16 cellular contexts compared by ENCODE assay signal in genomic region chr14:95261616-95262510, GRCh38. TPM values are rescaled to one million over a fixed set of nuclear protein-coding genes. Genes with fewer than 3 reads are reported as not detected.
A peak's percentile ranks its signal among the peaks of the same experiment; 100 is the strongest.
DNase-seq lines count a peak whose midpoint lies in the region; ATAC-seq and TF ChIP-seq lines count a peak whose summit lies in the region.
"Had no signal": no experiment of that assay in that cellular context is flagged by ENCODE, and none has a peak within 500 bp of the region (broad histone marks: within the 10 kb centered on the region; RNA-seq: fewer than 3 reads in every experiment).

No MANE protein-coding gene starts in this region.

- no peaks in the 10 kb centered on the region for H3K36me3 ChIP-seq in upper lobe of left lung

- H3K27ac ChIP-seq in foreskin keratinocyte (peak overlapping the region; percentile 68), upper lobe of left lung (peak overlapping the region in 3 of 4 donors; percentile 24 to 36 (median 31))

- H3K27me3 ChIP-seq in foreskin keratinocyte: no peaks in the 10 kb centered on the region
- no peaks in the 10 kb centered on the region for H3K27me3 ChIP-seq in upper lobe of left lung

- ATAC-seq in foreskin keratinocyte: no peak
- ATAC-seq in upper lobe of left lung (ENCODE audit: low FRiP score in 2 of 2): no peak
- no peak for ATAC-seq in activated T-helper 17 cell treated with anti-CD3 and anti-CD28 coated beads, Interleukin-2, amount 50 U/mL, for 72 hours (replicated peaks)
- ATAC-seq in GM21360 (IDR thresholded peaks at IDR 0.05; ENCODE audit: unreplicated experiment): no peak
- ATAC-seq: T-helper 17 cell had no signal

- no peak overlapping the region for H3K4me3 Mint-ChIP-seq in mesothelial cell of epicardium
- no peak overlapping the region for H3K4me3 Mint-ChIP-seq in activated T-helper 17 cell treated with anti-CD3 and anti-CD28 coated beads, Interleukin-2, amount 50 U/mL, for 72 hours
- H3K4me3 Mint-ChIP-seq: activated CD4-positive, alpha-beta T cell treated with anti-CD3 and anti-CD28 coated beads for 36 hours; activated T-cell treated with anti-CD3 and anti-CD28 coated beads, Interleukin-2, amount 50 U/mL, for 4 hours; CD4-positive, CD25-positive, alpha-beta regulatory T cell; memory B cell; T-helper 17 cell had no signal

- H3K9me3 ChIP-seq in upper lobe of left lung: no peaks in the 10 kb centered on the region

- H3K36me3 Mint-ChIP-seq in mesothelial cell of epicardium: peaks cover 3% of the 10 kb centered on the region
- H3K36me3 Mint-ChIP-seq in activated T-helper 17 cell treated with anti-CD3 and anti-CD28 coated beads, Interleukin-2, amount 50 U/mL, for 72 hours (ENCODE audit: low read depth): no peaks in the 10 kb centered on the region
- H3K36me3 Mint-ChIP-seq: CD4-positive, CD25-positive, alpha-beta regulatory T cell; memory B cell had no signal

- 66 to 80% methylated on average over 11 to 16 of the region's 16 CpGs for WGBS in upper lobe of left lung, 2 donors

- peaks cover 28% of the 10 kb centered on the region for H3K4me1 Mint-ChIP-seq in mesothelial cell of epicardium
- H3K4me1 Mint-ChIP-seq in activated T-helper 17 cell treated with anti-CD3 and anti-CD28 coated beads, Interleukin-2, amount 50 U/mL, for 72 hours: peaks cover 15% of the 10 kb centered on the region

- TF ChIP-seq POLR2A in upper lobe of left lung (IDR thresholded peaks at IDR 0.05): no peak

- H3K27ac Mint-ChIP-seq in mesothelial cell of epicardium: peak overlapping the region; percentile 48
- H3K27ac Mint-ChIP-seq in activated T-helper 17 cell treated with anti-CD3 and anti-CD28 coated beads, Interleukin-2, amount 50 U/mL, for 72 hours: no peak overlapping the region
- H3K27ac Mint-ChIP-seq: CD4-positive, CD25-positive, alpha-beta regulatory T cell; memory B cell; T-helper 17 cell had no signal

- peak; percentile 46 for DNase-seq in activated CD8-positive, alpha-beta memory T cell treated with anti-CD3 and anti-CD28 coated beads, Interleukin-2, amount 50 U/mL, for 48 hours
- DNase-seq in activated CD8-positive, alpha-beta memory T cell treated with anti-CD3 and anti-CD28 coated beads, Interleukin-2, amount 50 U/mL, for 4 hours: no peak
- DNase-seq in foreskin keratinocyte (no peak), mesothelial cell of epicardium (ENCODE audit: low spot score in 2 of 2, unreplicated experiment in 2 of 2) (no peak), upper lobe of left lung (peak in 1 of 2 donors; percentile 67), NCI-H526 (lab: John Stamatoyannopoulos, UW) (no peak)
- DNase-seq: activated T-cell treated with anti-CD3 and anti-CD28 coated beads, Interleukin-2, amount 50 U/mL, for 4 hours; CD4-positive, CD25-positive, alpha-beta regulatory T cell; cortex of kidney; NCI-H748 treated with DMSO at 0.1 percent for 48 hours; T-helper 17 cell had no signal

- peaks cover 16% of the 10 kb centered on the region for H3K4me1 ChIP-seq in foreskin keratinocyte
- H3K4me1 ChIP-seq in upper lobe of left lung: peaks cover 10 to 15% (median 11%) of the 10 kb centered on the region in 4 donors

- TF ChIP-seq CTCF in foreskin keratinocyte (conservative IDR thresholded peaks at IDR 0.05) (no peak), mesothelial cell of epicardium (IDR thresholded peaks at IDR 0.05; ENCODE audit: unreplicated experiment) (no peak), upper lobe of left lung (IDR thresholded peaks at IDR 0.05) (no peak)

- no peak for TF ChIP-seq EP300 in upper lobe of left lung (IDR thresholded peaks at IDR 0.05)

- H3K27me3 Mint-ChIP-seq in mesothelial cell of epicardium (ENCODE audit: low read depth): no peaks in the 10 kb centered on the region
- H3K27me3 Mint-ChIP-seq in activated T-helper 17 cell treated with anti-CD3 and anti-CD28 coated beads, Interleukin-2, amount 50 U/mL, for 72 hours: no peaks in the 10 kb centered on the region
- H3K27me3 Mint-ChIP-seq: activated CD4-positive, alpha-beta T cell treated with anti-CD3 and anti-CD28 coated beads for 36 hours; memory B cell; T-helper 17 cell had no signal

- no peak overlapping the region for H3K4me3 ChIP-seq in upper lobe of left lung

- H3K9me3 Mint-ChIP-seq in mesothelial cell of epicardium: peaks cover 4% of the 10 kb centered on the region
- H3K9me3 Mint-ChIP-seq in activated T-helper 17 cell treated with anti-CD3 and anti-CD28 coated beads, Interleukin-2, amount 50 U/mL, for 72 hours: no peaks in the 10 kb centered on the region
- H3K9me3 Mint-ChIP-seq: activated T-cell treated with anti-CD3 and anti-CD28 coated beads, Interleukin-2, amount 50 U/mL, for 4 hours; memory B cell; stimulated activated naive CD8-positive, alpha-beta T cell treated with anti-CD3 and anti-CD28 coated beads, Interleukin-15, Interleukin-2, amounts not matched to agents 100 ng/mL and 50 ng/mL, for 24 hours had no signal

RNA-seq across cellular contexts. Expression of gene CLMN, which starts 57.8 kb away (rescaled TPM):
- total RNA-seq in foreskin keratinocyte (4.7 and 5.7 TPM in 2 replicates), mesothelial cell of epicardium (114 to 120 TPM (median 117 TPM) in 3 replicates), upper lobe of left lung (10 to 100 TPM in 5 of 6 donors, 1 to 10 TPM in 1; 9.7 to 35.5 (median 18.8) TPM)
- 1.9 and 3.2 TPM in 2 replicates for polyA plus RNA-seq in foreskin keratinocyte
- 1 to 10 TPM in 1 of 2 donors, under 1 TPM in 1; 0.95 to 5.3 TPM for total RNA-seq in activated T-helper 17 cell treated with anti-CD3 and anti-CD28 coated beads, Interleukin-2, amount 50 U/mL, for 72 hours
